25 cellular contexts compared by ENCODE assay signal in genomic region chr1:56137090-56137489, GRCh38.
"Had no signal": no experiment of that assay in that cellular context is flagged by ENCODE, and none has a peak within 500 bp of the region (broad histone marks: within the 10 kb centered on the region; RNA-seq: fewer than 3 reads in every experiment).

No MANE protein-coding gene starts in this region.

- H3K4me3 ChIP-seq: body of pancreas, esophagus muscularis mucosa, gastrocnemius medialis, heart right ventricle, right lobe of liver, smooth muscle cell, stomach, suprapubic skin, tibial nerve had no signal

- H3K4me1 ChIP-seq: body of pancreas, gastrocnemius medialis, right lobe of liver, suprapubic skin, tibial nerve had no signal

- DNase-seq: activated CD4-positive, alpha-beta memory T cell treated with anti-CD3 and anti-CD28 coated beads for 36 hours; activated CD4-positive, alpha-beta T cell treated with anti-CD3 and anti-CD28 coated beads for 4 hours; activated CD4-positive, CD25-positive, alpha-beta regulatory T cell; activated effector memory CD4-positive, alpha-beta T cell treated with Interleukin-2 at 50 U/mL for 16 hours; activated naive CD4-positive, alpha-beta T cell treated with anti-CD3 and anti-CD28 coated beads for 36 hours; activated naive CD8-positive, alpha-beta T cell treated with anti-CD3 and anti-CD28 coated beads, Interleukin-2, amount 10 ng/mL, durations not matched to agents 7 days and 5 days; activated T-cell treated with anti-CD3 and anti-CD28 coated beads, Interleukin-2, amount 50 U/mL, for 72 hours; anterior cingulate cortex; body of pancreas; caudate nucleus; effector memory CD4-positive, alpha-beta T cell; gastrocnemius medialis; heart right ventricle; islet precursor cell; left cardiac atrium; nephron progenitor cell; posterior cingulate gyrus; right lobe of liver; stimulated activated CD4-positive, alpha-beta T cell treated with anti-CD3 and anti-CD28 coated beads, Interleukin-15, amount 100 ng/mL, for 24 hours; stomach had no signal

- H3K36me3 ChIP-seq: esophagus muscularis mucosa, gastrocnemius medialis, heart right ventricle, right lobe of liver, stomach, suprapubic skin, tibial nerve had no signal

- H3K4me2 ChIP-seq: smooth muscle cell had no signal

- H3K9me3 ChIP-seq: body of pancreas, esophagus muscularis mucosa, gastrocnemius medialis, heart right ventricle, right lobe of liver, stomach, suprapubic skin, tibial nerve had no signal

- ATAC-seq: activated T-cell treated with anti-CD3 and anti-CD28 coated beads, Interleukin-2, amount 50 U/mL, for 72 hours; body of pancreas; gastrocnemius medialis; heart right ventricle; left cardiac atrium; right lobe of liver; stimulated activated memory B cell treated with anti-CD40 and anti-IgM and Interleukin-4, amounts not matched to agents 10 μg/mL and 1 μg/mL and 100 μg/mL, for 72 hours had no signal

- H3K27ac ChIP-seq: body of pancreas, esophagus muscularis mucosa, gastrocnemius medialis, heart right ventricle, right lobe of liver, stomach, suprapubic skin, tibial nerve had no signal

- H3K27me3 ChIP-seq: body of pancreas, esophagus muscularis mucosa, gastrocnemius medialis, heart right ventricle, right lobe of liver, stomach, suprapubic skin, tibial nerve had no signal
